In genomic region chr5:123157797-123158528, GRCh38 we compare ENCODE assay signal across 11 cellular contexts.
DNase-seq lines count a peak whose midpoint lies in the region; ATAC-seq, FAIRE-seq and TF ChIP-seq lines count a peak whose summit lies in the region.
"Had no signal": no experiment of that assay in that cellular context is flagged by ENCODE, and none has a peak within 500 bp of the region (broad histone marks: within the 10 kb centered on the region; RNA-seq: fewer than 3 reads in every experiment).

No MANE protein-coding gene starts in this region.

- H3K9me3 ChIP-seq in Loucy (ENCODE audit: insufficient read depth, low read depth, low read length) (no peaks in the 10 kb centered on the region), OCI-LY7 (ENCODE audit: low read length) (no peaks in the 10 kb centered on the region)

- no peaks in the 10 kb centered on the region for H3K27me3 ChIP-seq in Loucy (ENCODE audit: insufficient read depth, low read length, poor library complexity, severe bottlenecking)

- no peaks in the 10 kb centered on the region for H4K20me1 ChIP-seq in Loucy (ENCODE audit: insufficient read depth, low read length, poor library complexity, severe bottlenecking)
- H4K20me1 ChIP-seq in OCI-LY7 (ENCODE audit: insufficient read depth, low read length), result no peaks in the 10 kb centered on the region

- H3K79me2 ChIP-seq in Loucy (ENCODE audit: insufficient read depth, low read length), result no peaks in the 10 kb centered on the region
- no peaks in the 10 kb centered on the region for H3K79me2 ChIP-seq in OCI-LY7 (ENCODE audit: insufficient read depth, low read depth, low read length)

- no peaks in the 10 kb centered on the region for H3K36me3 ChIP-seq in Loucy (ENCODE audit: insufficient read depth, low read length)
- H3K36me3 ChIP-seq in OCI-LY7 (ENCODE audit: insufficient read depth, low read length), result no peaks in the 10 kb centered on the region

- peak; percentile 85 for FAIRE-seq in endometrium (lab: Jason Lieb, UNC)

- H3K4me3 ChIP-seq in Loucy (ENCODE audit: low read length, poor library complexity, severe bottlenecking) (peak overlapping the region; percentile 63), retinal pigment epithelial cell (ENCODE audit: low read length) (no peak overlapping the region), OCI-LY7 (ENCODE audit: low read depth, low read length, poor library complexity, severe bottlenecking) (no peak overlapping the region)

- H3K9ac ChIP-seq in Loucy (ENCODE audit: low read depth, low read length, poor library complexity, severe bottlenecking), result no peak overlapping the region

- H3K4me2 ChIP-seq in Loucy (ENCODE audit: low read depth, low read length, poor library complexity, severe bottlenecking) (peak overlapping the region; percentile 80), OCI-LY7 (ENCODE audit: low read length) (no peak overlapping the region)

- H3K9me2 ChIP-seq in Loucy (replicated peaks; ENCODE audit: low read depth, low read length) (no peaks in the 10 kb centered on the region), OCI-LY7 (ENCODE audit: insufficient read depth, low read length) (no peaks in the 10 kb centered on the region)

- no peak for DNase-seq in retinal pigment epithelial cell (ENCODE audit: low read depth)
- no peak for DNase-seq in superior temporal gyrus (ENCODE audit: extremely low spot score)
- DNase-seq in OCI-LY7 (ENCODE audit: low spot score), result no peak
- no peak for DNase-seq in C1 segment of cervical spinal cord (lab: John Stamatoyannopoulos, UW)
- DNase-seq: dermis blood vessel endothelial cell, natural killer cell had no signal

- CTCF ChIA-PET in OCI-LY7 (lab: Charles Lee; ENCODE audit: unreplicated experiment), result no interaction called here

- peaks cover 27% of the 10 kb centered on the region for H3K4me1 ChIP-seq in Loucy (ENCODE audit: insufficient read depth, low read length, poor library complexity, severe bottlenecking)
- H3K4me1 ChIP-seq in OCI-LY7 (ENCODE audit: insufficient read depth, low read length, poor library complexity, severe bottlenecking), result no peaks in the 10 kb centered on the region

- no peak for TF ChIP-seq CTCF in Loucy (conservative IDR thresholded peaks at IDR 0.05; ENCODE audit: low read length)
- peak; percentile 29 for TF ChIP-seq CTCF in retinal pigment epithelial cell (conservative IDR thresholded peaks at IDR 0.05; ENCODE audit: low read depth, low read length)
- no peak for TF ChIP-seq CTCF in OCI-LY7 (conservative IDR thresholded peaks at IDR 0.05; ENCODE audit: low read length)

- no peak overlapping the region for H2AFZ ChIP-seq in Loucy (ENCODE audit: low read length)
- H2AFZ ChIP-seq in OCI-LY7 (ENCODE audit: low read length), result no peak overlapping the region

- POLR2A ChIA-PET in OCI-LY7 (lab: Charles Lee), result interaction anchor here (0.5 to 1.1 kb wide), 2 partner anchors 14 to 246 kb away, joined by 3 to 5 read pairs; no protein-coding TSS in a partner anchor

- ATAC-seq in GM18861 (IDR thresholded peaks at IDR 0.05; ENCODE audit: unreplicated experiment) (peak; percentile 71), GM21447 (IDR thresholded peaks at IDR 0.05; ENCODE audit: unreplicated experiment) (no peak)
- ATAC-seq: natural killer cell, WTC11 had no signal

- intact Hi-C loops in OCI-LY7 (cut with micrococcal nuclease; ENCODE audit: unreplicated experiment), result no loop called here

- BruUV-seq in OCI-LY7 (replicated peaks; lab: Mats Ljungman, UMichigan), result no TSS peak

- H3F3A ChIP-seq in Loucy (ENCODE audit: low read depth), result peaks cover 3% of the 10 kb centered on the region; the same call in 1 of the 2 replicates

- no peak overlapping the region for H3K27ac ChIP-seq in OCI-LY7 (ENCODE audit: low read depth, low read length, poor library complexity, severe bottlenecking)
